31 cellular contexts compared by ENCODE assay signal in genomic region chr3:54517424-54517823, GRCh38.
"Had no signal": no experiment of that assay in that cellular context is flagged by ENCODE, and none has a peak within 500 bp of the region (broad histone marks: within the 10 kb centered on the region; RNA-seq: fewer than 3 reads in every experiment).

No MANE protein-coding gene starts in this region.

- H3K4me3 Mint-ChIP-seq: naive B cell; naive thymus-derived CD8-positive, alpha-beta T cell; natural killer cell treated with Interleukin-12 subunit alpha and Interleukin-12 subunit beta and Interleukin-15 and Interleukin-18, amount 100 ng/mL, for 72 hours; nephron progenitor cell; neural crest cell; stimulated activated memory B cell treated with anti-CD40 and anti-IgM and Interleukin-4, amounts not matched to agents 10 μg/mL and 1 μg/mL and 100 μg/mL, for 72 hours; stimulated activated naive CD8-positive, alpha-beta T cell treated with anti-CD3 and anti-CD28 coated beads, Interleukin-15, amount 100 ng/mL, for 72 hours; type B pancreatic cell had no signal

- H3K27ac ChIP-seq: ovary, parathyroid adenoma, psoas muscle, skin epidermis, spleen, suprapubic skin, testis, tibial artery, transverse colon, upper lobe of right lung, uterus had no signal

- ATAC-seq: naive thymus-derived CD8-positive, alpha-beta T cell; psoas muscle; sciatic nerve; stimulated activated memory B cell treated with anti-CD40 and anti-IgM and Interleukin-4, amounts not matched to agents 10 μg/mL and 1 μg/mL and 100 μg/mL, for 72 hours; stimulated activated naive CD8-positive, alpha-beta T cell treated with anti-CD3 and anti-CD28 coated beads, Interleukin-15, amount 100 ng/mL, for 72 hours; stimulated activated naive CD8-positive, alpha-beta T cell treated with anti-CD3 and anti-CD28 coated beads, Interleukin-15, Interleukin-2, amounts not matched to agents 100 U/mL and 50 U/mL, for 24 hours; upper lobe of right lung had no signal

- H3K36me3 ChIP-seq: ovary, spleen, suprapubic skin, tibial artery, transverse colon, upper lobe of right lung, uterus had no signal

- H3K4me3 ChIP-seq: ovary, psoas muscle, skin epidermis, smooth muscle cell, spleen, suprapubic skin, testis, tibial artery, transverse colon, upper lobe of right lung, uterus had no signal

- H3K27me3 ChIP-seq: ovary, spleen, suprapubic skin, testis, tibial artery, transverse colon, upper lobe of right lung, uterus had no signal

- H3K4me1 ChIP-seq: parathyroid adenoma, psoas muscle, spleen, testis, tibial artery, transverse colon, upper lobe of right lung, uterus had no signal

- H3K4me1 Mint-ChIP-seq: naive B cell; naive thymus-derived CD8-positive, alpha-beta T cell; nephron progenitor cell; neural crest cell; stimulated activated memory B cell treated with anti-CD40 and anti-IgM and Interleukin-4, amounts not matched to agents 10 μg/mL and 1 μg/mL and 100 μg/mL, for 72 hours; stimulated activated naive CD8-positive, alpha-beta T cell treated with anti-CD3 and anti-CD28 coated beads, Interleukin-15, amount 100 ng/mL, for 72 hours had no signal

- H3K9me3 Mint-ChIP-seq: natural killer cell treated with Interleukin-12 subunit alpha and Interleukin-12 subunit beta and Interleukin-15 and Interleukin-18, amount 100 ng/mL, for 72 hours; type B pancreatic cell had no signal

- H3K36me3 Mint-ChIP-seq: naive B cell; naive thymus-derived CD8-positive, alpha-beta T cell; natural killer cell treated with Interleukin-12 subunit alpha and Interleukin-12 subunit beta and Interleukin-15 and Interleukin-18, amount 100 ng/mL, for 72 hours; stimulated activated memory B cell treated with anti-CD40 and anti-IgM and Interleukin-4, amounts not matched to agents 10 μg/mL and 1 μg/mL and 100 μg/mL, for 72 hours; type B pancreatic cell had no signal

- DNase-seq: naive B cell; naive thymus-derived CD8-positive, alpha-beta T cell; nephron progenitor cell; occipital lobe; ovary; posterior cingulate gyrus; psoas muscle; right cardiac atrium; spleen; stimulated activated CD4-positive, alpha-beta T cell treated with anti-CD3 and anti-CD28 coated beads, Interleukin-12 subunit alpha, Interleukin-12 subunit beta, amount 100 ng/mL, for 4 hours; stimulated activated CD4-positive, alpha-beta T cell treated with anti-CD3 and anti-CD28 coated beads, Interleukin-1b, Interleukin-23, amount 100 ng/mL, for 48 hours; stimulated activated CD4-positive, alpha-beta T cell treated with anti-CD3 and anti-CD28 coated beads, Interleukin-4, amount 100 ng/mL, for 1 hour; stimulated activated naive CD4-positive, alpha-beta T cell; stimulated activated naive CD8-positive, alpha-beta T cell treated with anti-CD3 and anti-CD28 coated beads, Interleukin-15, amount 100 ng/mL, for 72 hours; stimulated activated naive CD8-positive, alpha-beta T cell treated with anti-CD3 and anti-CD28 coated beads, Interleukin-15, Interleukin-2, amounts not matched to agents 100 U/mL and 50 U/mL, for 24 hours; substantia nigra; testis; tibial artery; transverse colon; upper lobe of right lung; uterus had no signal

- H3K27ac Mint-ChIP-seq: naive B cell; naive thymus-derived CD8-positive, alpha-beta T cell; natural killer cell treated with Interleukin-12 subunit alpha and Interleukin-12 subunit beta and Interleukin-15 and Interleukin-18, amount 100 ng/mL, for 72 hours; nephron progenitor cell; progenitor cell of endocrine pancreas; stimulated activated memory B cell treated with anti-CD40 and anti-IgM and Interleukin-4, amounts not matched to agents 10 μg/mL and 1 μg/mL and 100 μg/mL, for 72 hours; stimulated activated naive CD8-positive, alpha-beta T cell treated with anti-CD3 and anti-CD28 coated beads, Interleukin-15, amount 100 ng/mL, for 72 hours; type B pancreatic cell had no signal

- H3K9me3 ChIP-seq: ovary, suprapubic skin, testis, transverse colon, upper lobe of right lung, uterus had no signal
